11 cellular contexts compared by ENCODE assay signal in the genomic region with DNA sequence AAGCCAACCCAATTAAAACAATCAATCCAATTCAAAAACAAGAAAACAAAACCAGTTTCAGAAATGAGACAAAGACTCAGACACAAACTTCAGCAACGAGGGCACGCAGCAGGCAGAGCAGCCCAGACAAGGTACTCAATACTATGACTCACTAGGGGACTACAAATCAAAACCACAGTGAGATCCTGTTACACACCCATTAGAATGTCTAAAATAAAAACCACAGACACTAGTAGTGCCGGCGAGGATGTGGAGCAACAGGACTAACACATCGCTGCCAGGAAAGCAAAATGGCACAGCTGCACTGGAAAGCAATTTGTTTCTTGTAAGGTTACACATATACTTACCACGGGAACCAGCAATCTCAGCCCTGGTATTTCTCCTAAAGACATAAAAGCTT. TPM values are rescaled to one million over a fixed set of nuclear protein-coding genes. Genes with fewer than 3 reads are reported as not detected.
DNase-seq lines count a peak whose midpoint lies in the region; ATAC-seq, FAIRE-seq and TF ChIP-seq lines count a peak whose summit lies in the region.
"Had no signal": no experiment of that assay in that cellular context is flagged by ENCODE, and none has a peak within 500 bp of the region (broad histone marks: within the 10 kb centered on the region; RNA-seq: fewer than 3 reads in every experiment).

No MANE protein-coding gene starts in this region.

- TF ChIP-seq POLR2A in HepG2 (IDR thresholded peaks at IDR 0.05; ENCODE audit: insufficient read depth in 1 of 2, low read depth in 2 of 2, low read length in 2 of 2): no peak

- POLR2A ChIA-PET in HepG2 (lab: Yijun Ruan, JAX): no interaction called here

- H3K79me2 ChIP-seq in HepG2 (ENCODE audit: insufficient read depth, low read length): no peaks in the 10 kb centered on the region

- ATAC-seq in HepG2: no peak
- ATAC-seq in GM18867 (IDR thresholded peaks at IDR 0.05; ENCODE audit: unreplicated experiment): no peak

- no peak overlapping the region for H3K4me2 ChIP-seq in HepG2 (ENCODE audit: low read depth, low read length)

- TF ChIP-seq RAD21 in HepG2 (CRISPR knock-in tag; IDR thresholded peaks at IDR 0.05): no peak

- H3K4me1 ChIP-seq in HepG2 (ENCODE audit: insufficient read depth, low read length): no peaks in the 10 kb centered on the region
- H3K4me1 ChIP-seq: adrenal gland had no signal

- TF ChIP-seq EP300 in HepG2 (IDR thresholded peaks at IDR 0.05; ENCODE audit: low read depth in 2 of 2, low read length in 2 of 2): no peak
- TF ChIP-seq EP300 in HepG2 (CRISPR knock-in tag; IDR thresholded peaks at IDR 0.05; ENCODE audit: borderline replicate concordance): no peak

- H3K27ac ChIP-seq in HepG2 (ENCODE audit: extremely low read length, insufficient read depth, low read length) (no peak overlapping the region), substantia nigra (ENCODE audit: low read depth, low read length, poor library complexity, severe bottlenecking) (no peak overlapping the region)
- H3K27ac ChIP-seq: adrenal gland had no signal

- no peak overlapping the region for H2AFZ ChIP-seq in HepG2 (ENCODE audit: low read length)

- in situ Hi-C loops in astrocyte of the spinal cord (cut with HindIII; ENCODE audit: low sequenced_read_pairs) (no loop called here), HepG2 (cut with HindIII; ENCODE audit: extremely low pct_ligation_motif_present, low pct_unique_long_range_greater_than_20kb) (no loop called here)

- no peaks in the 10 kb centered on the region for H3K9me3 ChIP-seq in HepG2 (ENCODE audit: low read length)
- H3K9me3 ChIP-seq: adrenal gland had no signal

- no peaks in the 10 kb centered on the region for H4K20me1 ChIP-seq in HepG2 (ENCODE audit: insufficient read depth, low read length)

- FAIRE-seq in HepG2 (lab: Jason Lieb, UNC): no peak

- H3K27me3 ChIP-seq in HepG2 (ENCODE audit: control insufficient read depth in 1 of 2, insufficient read depth in 2 of 2, low read length in 2 of 2): no peaks in the 10 kb centered on the region
- H3K27me3 ChIP-seq: adrenal gland had no signal

- TF ChIP-seq CTCF in astrocyte of the spinal cord (IDR thresholded peaks at IDR 0.05; ENCODE audit: low read depth, low read length) (no peak), HepG2 (CRISPR knock-in tag; IDR thresholded peaks at IDR 0.05) (no peak)

- no TSS peak for BruUV-seq in HepG2 (replicated peaks; lab: Mats Ljungman, UMichigan)

- WGBS in HepG2 (ENCODE audit: low lambda C conversion rate): 44% methylated on average over 6 of the region's 6 CpGs

- H3K9ac ChIP-seq in HepG2 (ENCODE audit: insufficient read depth, low read depth, low read length): no peak overlapping the region

- intact Hi-C loops in HepG2 (cut with micrococcal nuclease; ENCODE audit: unreplicated experiment): no loop called here

- CTCF ChIA-PET in HepG2 (lab: Yijun Ruan, JAX; ENCODE audit: low intra/inter-chr PET ratio, low total read pairs): no interaction called here

- H3K4me3 ChIP-seq in astrocyte of the spinal cord (ENCODE audit: low read depth, low read length) (no peak overlapping the region), HepG2 (replicated peaks in 1 of 3; ENCODE audit: insufficient read depth in 1 of 3, low read depth in 2 of 3, low read length in 3 of 3) (no peak overlapping the region)
- H3K4me3 ChIP-seq: adrenal gland had no signal

- peak in 2 of 3 experiments; percentile 0 to 19 for DNase-seq in NCI-H1417 (lab: John Stamatoyannopoulos, UW)
- no peak for DNase-seq in NCI-H1417 treated with DMSO at 0.1 percent for 48 hours (lab: John Stamatoyannopoulos, UW)
- DNase-seq in NCI-H2196 treated with DMSO at 0.1 percent for 48 hours (lab: John Stamatoyannopoulos, UW; ENCODE audit: unreplicated experiment): peak; percentile 4
- peak; percentile 87 for DNase-seq in astrocyte of the spinal cord (ENCODE audit: low read depth, low spot score)
- peak; percentile 44 for DNase-seq in stimulated activated CD4-positive, alpha-beta T cell treated with anti-CD3 and anti-CD28 coated beads, Interleukin-15, amount 100 ng/mL, for 24 hours
- DNase-seq in HepG2 (ENCODE audit: low spot score): no peak
- no peak for DNase-seq in substantia nigra (lab: John Stamatoyannopoulos, UW)
- DNase-seq: 8988T, adrenal gland had no signal

- no peaks in the 10 kb centered on the region for H3K36me3 ChIP-seq in HepG2 (replicated peaks in 1 of 2; ENCODE audit: control insufficient read depth in 1 of 2, insufficient read depth in 2 of 2, low read length in 2 of 2)
- H3K36me3 ChIP-seq: adrenal gland had no signal

RNA-seq across cellular contexts. Expression of gene MAS1L, which starts 28.4 kb away (rescaled TPM):
- total RNA-seq in HepG2 (2016; rRNA removed; fragmentation: Illumina TruSeq; extraction: Trizol): not detected in 2 replicates
- total RNA-seq in HepG2 (2016; cell fraction: cytosol; rRNA removed; fragmentation: Illumina TruSeq; extraction: Trizol; ENCODE audit: low read depth): not detected in 2 replicates
- total RNA-seq in HepG2 (2016; cell fraction: insoluble cytoplasmic fraction; rRNA removed; fragmentation: Illumina TruSeq; extraction: Trizol): not detected in 2 replicates
- not detected in 2 replicates for total RNA-seq in HepG2 (2016; cell fraction: membrane; rRNA removed; fragmentation: Illumina TruSeq; extraction: Trizol)
- not detected in 2 replicates for total RNA-seq in HepG2 (2016; cell fraction: nucleus; rRNA removed; fragmentation: Illumina TruSeq; extraction: Trizol)
- polyA plus RNA-seq in HepG2 (2011; rRNA removed): not detected in 2 replicates
- not detected in 2 replicates for polyA plus RNA-seq in HepG2 (2011; cell fraction: cytosol; rRNA removed)
- not detected in 2 replicates for polyA plus RNA-seq in HepG2 (2011; cell fraction: nucleus; rRNA removed)
- polyA plus RNA-seq in HepG2 (2012): not detected in 2 replicates
- polyA plus RNA-seq in HepG2 (2016; cell fraction: cytosol; fragmentation: Illumina TruSeq; extraction: Trizol; ENCODE audit: low read depth): not detected in 2 replicates
- polyA plus RNA-seq in HepG2 (2016; cell fraction: insoluble cytoplasmic fraction; fragmentation: Illumina TruSeq; extraction: Trizol; ENCODE audit: low read depth): not detected in 2 replicates
- not detected in 2 replicates for polyA plus RNA-seq in HepG2 (2016; cell fraction: membrane; fragmentation: Illumina TruSeq; extraction: Trizol; ENCODE audit: low read depth)
- polyA plus RNA-seq in HepG2 (2016; cell fraction: nucleus; fragmentation: Illumina TruSeq; extraction: Trizol; ENCODE audit: insufficient read depth, low read depth): not detected in 2 replicates
- not detected in 2 replicates for polyA minus RNA-seq in HepG2 (2011; rRNA and poly(A)+ RNA removed; ENCODE audit: low replicate concordance)
- not detected in 2 replicates for polyA minus RNA-seq in HepG2 (2011; cell fraction: cytosol; rRNA and poly(A)+ RNA removed)
- polyA minus RNA-seq in HepG2 (2011; cell fraction: nucleus; rRNA and poly(A)+ RNA removed): not detected in 2 replicates
- total RNA-seq: adrenal gland had no signal
- polyA plus RNA-seq: adrenal gland, thymus had no signal

RNA-seq across cellular contexts. Expression of gene UBD, which starts 43.4 kb away (rescaled TPM):
- 172 and 244 TPM in 2 replicates for total RNA-seq in HepG2 (2016; rRNA removed; fragmentation: Illumina TruSeq; extraction: Trizol)
- total RNA-seq in HepG2 (2016; cell fraction: cytosol; rRNA removed; fragmentation: Illumina TruSeq; extraction: Trizol; ENCODE audit: low read depth): 61.1 and 70.9 TPM in 2 replicates
- total RNA-seq in HepG2 (2016; cell fraction: insoluble cytoplasmic fraction; rRNA removed; fragmentation: Illumina TruSeq; extraction: Trizol): 180 and 253 TPM in 2 replicates
- 77.5 and 84.0 TPM in 2 replicates for total RNA-seq in HepG2 (2016; cell fraction: membrane; rRNA removed; fragmentation: Illumina TruSeq; extraction: Trizol)
- 58.7 and 62.9 TPM in 2 replicates for total RNA-seq in HepG2 (2016; cell fraction: nucleus; rRNA removed; fragmentation: Illumina TruSeq; extraction: Trizol)
- 13.9 and 26.9 TPM in 2 replicates for polyA plus RNA-seq in HepG2 (2011; rRNA removed)
- polyA plus RNA-seq in HepG2 (2011; cell fraction: cytosol; rRNA removed): 8.2 and 29.2 TPM in 2 replicates
- polyA plus RNA-seq in HepG2 (2011; cell fraction: nucleus; rRNA removed): 3.6 and 8.6 TPM in 2 replicates
- 14.7 and 15.0 TPM in 2 replicates for polyA plus RNA-seq in HepG2 (2012)
- polyA plus RNA-seq in HepG2 (2016; cell fraction: cytosol; fragmentation: Illumina TruSeq; extraction: Trizol; ENCODE audit: low read depth): 50.4 and 50.5 TPM in 2 replicates
- polyA plus RNA-seq in HepG2 (2016; cell fraction: insoluble cytoplasmic fraction; fragmentation: Illumina TruSeq; extraction: Trizol; ENCODE audit: low read depth): 225 and 254 TPM in 2 replicates
- 55.5 and 59.5 TPM in 2 replicates for polyA plus RNA-seq in HepG2 (2016; cell fraction: membrane; fragmentation: Illumina TruSeq; extraction: Trizol; ENCODE audit: low read depth)
- 88.5 and 91.0 TPM in 2 replicates for polyA plus RNA-seq in HepG2 (2016; cell fraction: nucleus; fragmentation: Illumina TruSeq; extraction: Trizol; ENCODE audit: insufficient read depth, low read depth)
- polyA minus RNA-seq in HepG2 (2011; rRNA and poly(A)+ RNA removed; ENCODE audit: low replicate concordance): 2.8 TPM in 1 of 2 replicates, not detected in the other
- polyA minus RNA-seq in HepG2 (2011; cell fraction: cytosol; rRNA and poly(A)+ RNA removed): 1.6 and 12.1 TPM in 2 replicates
- polyA minus RNA-seq in HepG2 (2011; cell fraction: nucleus; rRNA and poly(A)+ RNA removed): 4.6 and 10.8 TPM in 2 replicates

RNA-seq across cellular contexts. Expression of gene OR2H1, which starts 59.2 kb away (rescaled TPM):
- total RNA-seq in HepG2 (2016; rRNA removed; fragmentation: Illumina TruSeq; extraction: Trizol): not detected in 2 replicates
- not detected in 2 replicates for total RNA-seq in HepG2 (2016; cell fraction: cytosol; rRNA removed; fragmentation: Illumina TruSeq; extraction: Trizol; ENCODE audit: low read depth)
- total RNA-seq in HepG2 (2016; cell fraction: insoluble cytoplasmic fraction; rRNA removed; fragmentation: Illumina TruSeq; extraction: Trizol): not detected in 2 replicates
- not detected in 2 replicates for total RNA-seq in HepG2 (2016; cell fraction: membrane; rRNA removed; fragmentation: Illumina TruSeq; extraction: Trizol)
- total RNA-seq in HepG2 (2016; cell fraction: nucleus; rRNA removed; fragmentation: Illumina TruSeq; extraction: Trizol): not detected in 2 replicates
- 0.15 and 0.21 TPM in 2 replicates for polyA plus RNA-seq in HepG2 (2011; rRNA removed)
- 0.04 and 0.05 TPM in 2 replicates for polyA plus RNA-seq in HepG2 (2011; cell fraction: cytosol; rRNA removed)
- polyA plus RNA-seq in HepG2 (2011; cell fraction: nucleus; rRNA removed): 0.28 and 0.56 TPM in 2 replicates
- polyA plus RNA-seq in HepG2 (2012): not detected in 2 replicates
- not detected in 2 replicates for polyA plus RNA-seq in HepG2 (2016; cell fraction: cytosol; fragmentation: Illumina TruSeq; extraction: Trizol; ENCODE audit: low read depth)
- polyA plus RNA-seq in HepG2 (2016; cell fraction: insoluble cytoplasmic fraction; fragmentation: Illumina TruSeq; extraction: Trizol; ENCODE audit: low read depth): not detected in 2 replicates
- not detected in 2 replicates for polyA plus RNA-seq in HepG2 (2016; cell fraction: membrane; fragmentation: Illumina TruSeq; extraction: Trizol; ENCODE audit: low read depth)
- not detected in 2 replicates for polyA plus RNA-seq in HepG2 (2016; cell fraction: nucleus; fragmentation: Illumina TruSeq; extraction: Trizol; ENCODE audit: insufficient read depth, low read depth)
- polyA minus RNA-seq in HepG2 (2011; rRNA and poly(A)+ RNA removed; ENCODE audit: low replicate concordance): 0.74 TPM in 1 of 2 replicates, not detected in the other
- not detected in 2 replicates for polyA minus RNA-seq in HepG2 (2011; cell fraction: cytosol; rRNA and poly(A)+ RNA removed)
- polyA minus RNA-seq in HepG2 (2011; cell fraction: nucleus; rRNA and poly(A)+ RNA removed): 0.87 and 1.2 TPM in 2 replicates
- total RNA-seq: adrenal gland had no signal
- polyA plus RNA-seq: adrenal gland had no signal

RNA-seq across cellular contexts. Expression of gene OR11A1, which starts 59.2 kb away (rescaled TPM):
- total RNA-seq in HepG2 (2016; rRNA removed; fragmentation: Illumina TruSeq; extraction: Trizol): not detected in 2 replicates
- total RNA-seq in HepG2 (2016; cell fraction: cytosol; rRNA removed; fragmentation: Illumina TruSeq; extraction: Trizol; ENCODE audit: low read depth): not detected in 2 replicates
- total RNA-seq in HepG2 (2016; cell fraction: insoluble cytoplasmic fraction; rRNA removed; fragmentation: Illumina TruSeq; extraction: Trizol): not detected in 2 replicates
- total RNA-seq in HepG2 (2016; cell fraction: membrane; rRNA removed; fragmentation: Illumina TruSeq; extraction: Trizol): not detected in 2 replicates
- total RNA-seq in HepG2 (2016; cell fraction: nucleus; rRNA removed; fragmentation: Illumina TruSeq; extraction: Trizol): not detected in 2 replicates
- polyA plus RNA-seq in HepG2 (2011; rRNA removed): not detected in 2 replicates
- not detected in 2 replicates for polyA plus RNA-seq in HepG2 (2011; cell fraction: cytosol; rRNA removed)
- polyA plus RNA-seq in HepG2 (2011; cell fraction: nucleus; rRNA removed): not detected in 2 replicates
- not detected in 2 replicates for polyA plus RNA-seq in HepG2 (2012)
- not detected in 2 replicates for polyA plus RNA-seq in HepG2 (2016; cell fraction: cytosol; fragmentation: Illumina TruSeq; extraction: Trizol; ENCODE audit: low read depth)
- polyA plus RNA-seq in HepG2 (2016; cell fraction: insoluble cytoplasmic fraction; fragmentation: Illumina TruSeq; extraction: Trizol; ENCODE audit: low read depth): not detected in 2 replicates
- polyA plus RNA-seq in HepG2 (2016; cell fraction: membrane; fragmentation: Illumina TruSeq; extraction: Trizol; ENCODE audit: low read depth): not detected in 2 replicates
- polyA plus RNA-seq in HepG2 (2016; cell fraction: nucleus; fragmentation: Illumina TruSeq; extraction: Trizol; ENCODE audit: insufficient read depth, low read depth): not detected in 2 replicates
- not detected in 2 replicates for polyA minus RNA-seq in HepG2 (2011; rRNA and poly(A)+ RNA removed; ENCODE audit: low replicate concordance)
- polyA minus RNA-seq in HepG2 (2011; cell fraction: cytosol; rRNA and poly(A)+ RNA removed): not detected in 2 replicates
- not detected in 2 replicates for polyA minus RNA-seq in HepG2 (2011; cell fraction: nucleus; rRNA and poly(A)+ RNA removed)
- total RNA-seq: adrenal gland had no signal
- polyA plus RNA-seq: adrenal gland had no signal

Comparison
In these comparisons a context has a peak if more than half of its experiments do, and no peak if none do; other contexts are left out.
1. DNase-seq: peak in NCI-H1417 (2 of 3), NCI-H2196 treated with DMSO at 0.1 percent for 48 hours (single experiment), astrocyte of the spinal cord (single experiment) and stimulated activated CD4-positive, alpha-beta T cell treated with anti-CD3 and anti-CD28 coated beads, Interleukin-15, amount 100 ng/mL, for 24 hours (single experiment); none in NCI-H1417 treated with DMSO at 0.1 percent for 48 hours (single experiment), HepG2 (single experiment) and substantia nigra (0 of 49).